Comparison of ENCODE assay signal across 21 cellular contexts in genomic region chr4:180465364-180465763, GRCh38.
"Had no signal": no experiment of that assay in that cellular context is flagged by ENCODE, and none has a peak within 500 bp of the region (broad histone marks: within the 10 kb centered on the region; RNA-seq: fewer than 3 reads in every experiment).

No MANE protein-coding gene starts in this region.

- DNase-seq: IMR-90, Karpas-422, KG1, MG63, NCI-H1092 treated with DMSO at 0.1 percent for 48 hours, NCI-H1436, NCI-H187, NCI-H2081, NCI-H2107, NCI-H2227 treated with DMSO at 0.1 percent for 48 hours, NCI-H510A, NCI-H524 treated with DMSO at 0.1 percent for 48 hours, NCI-H69, NCI-H774, Right ventricle myocardium superior, RPMI8226, SIG-M5, SW 1271, T-cell had no signal

- H3K4me1 Mint-ChIP-seq: T-cell had no signal

- ATAC-seq: HepG2, T-cell had no signal

- H3K36me3 Mint-ChIP-seq: T-cell had no signal

- H3K27me3 Mint-ChIP-seq: T-cell had no signal

- H3K27ac Mint-ChIP-seq: T-cell; T-helper 1 cell treated with Interleukin-12 subunit alpha and Interleukin-12 subunit beta and Interleukin-4 antibody, amounts not matched to agents 30 μg/mL and 1 μg/mL, for 36 hours had no signal

- H3K4me3 Mint-ChIP-seq: T-cell; T-helper 1 cell treated with Interleukin-12 subunit alpha and Interleukin-12 subunit beta and Interleukin-4 antibody, amounts not matched to agents 30 μg/mL and 1 μg/mL, for 36 hours had no signal

- H3K9me3 Mint-ChIP-seq: T-helper 1 cell treated with Interleukin-12 subunit alpha and Interleukin-12 subunit beta and Interleukin-4 antibody, amounts not matched to agents 30 μg/mL and 1 μg/mL, for 36 hours had no signal
